ENCODE assay signal across 1 cellular context in genomic region chr4:138910914-138911336, GRCh38.
TF ChIP-seq lines count a peak whose summit lies in the region.

No MANE protein-coding gene starts in this region.

TF ChIP-seq in HEK293, 187 proteins besides CTCF, POLR2A, EP300 and RAD21 (continued from another document):
- TF ChIP-seq ZBTB26 (tag by site-specific recombination; optimal IDR thresholded peaks at IDR 0.05) (no peak), HIC1 (tag by site-specific recombination; IDR thresholded peaks at IDR 0.05) (no peak), ZNF426 (tag by site-specific recombination; IDR thresholded peaks at IDR 0.05) (no peak)
TF ChIP-seq in HEK293: peak in this region for 9.
